8 cellular contexts compared by ENCODE assay signal in genomic region chr15:58410353-58410752, GRCh38. TPM values are rescaled to one million over a fixed set of nuclear protein-coding genes. Genes with fewer than 3 reads are reported as not detected.
A peak's percentile ranks its signal among the peaks of the same experiment; 100 is the strongest.
DNase-seq lines count a peak whose midpoint lies in the region; ATAC-seq and TF ChIP-seq lines count a peak whose summit lies in the region.

No MANE protein-coding gene starts in this region.

- no peaks in the 10 kb centered on the region for H3K27me3 Mint-ChIP-seq in T-helper 2 cell treated with Interferon-gamma antibody and Interleukin-4, amounts not matched to agents 5 μg/mL and 100 μg/mL, for 36 hours (ENCODE audit: low read depth)

- H3K9me3 ChIP-seq in DND-41 (ENCODE audit: insufficient read depth, low read length, severe bottlenecking): no peaks in the 10 kb centered on the region
- no peaks in the 10 kb centered on the region for H3K9me3 ChIP-seq in effector memory CD4-positive, alpha-beta T cell (ENCODE audit: control insufficient read depth, low read length)
- H3K9me3 ChIP-seq in spleen: no peaks in the 10 kb centered on the region

- no peaks in the 10 kb centered on the region for H3K9me3 Mint-ChIP-seq in T-helper 2 cell treated with Interferon-gamma antibody and Interleukin-4, amounts not matched to agents 5 μg/mL and 100 μg/mL, for 36 hours

- intact Hi-C loops in spleen (cut with DNase I; ENCODE audit: low total_unique reads): no loop called here

- no peak for TF ChIP-seq POLR2A in spleen (IDR thresholded peaks at IDR 0.05)

- H3K27ac Mint-ChIP-seq in T-helper 2 cell treated with Interferon-gamma antibody and Interleukin-4, amounts not matched to agents 5 μg/mL and 100 μg/mL, for 36 hours: peak overlapping the region; percentile 90

- WGBS in spleen, 5 donors: 39 to 61% (median 54%) methylated on average over 4 of the region's 4 CpGs

- H3K4me2 ChIP-seq in DND-41 (ENCODE audit: insufficient read depth, low read length): peak overlapping the region; percentile 63

- H3K27me3 ChIP-seq in DND-41 (ENCODE audit: insufficient read depth, low read length, poor library complexity) (no peaks in the 10 kb centered on the region), spleen (replicated peaks in 1 of 7) (no peaks in the 10 kb centered on the region)
- no peaks in the 10 kb centered on the region for H3K27me3 ChIP-seq in effector memory CD4-positive, alpha-beta T cell (replicated peaks; ENCODE audit: control insufficient read depth, insufficient read depth, low read length, poor library complexity, severe bottlenecking)

- H3K4me1 ChIP-seq in DND-41 (ENCODE audit: insufficient read depth, low read length) (peaks cover 33% of the 10 kb centered on the region), spleen (peaks cover 0 to 10% (median 0%) of the 10 kb centered on the region in 6 donors)
- no peaks in the 10 kb centered on the region for H3K4me1 ChIP-seq in effector memory CD4-positive, alpha-beta T cell (ENCODE audit: control insufficient read depth, insufficient read depth, low read length, poor library complexity, severe bottlenecking)

- H3K36me3 ChIP-seq in DND-41 (ENCODE audit: insufficient read depth, low read length) (no peaks in the 10 kb centered on the region; the same call in 1 of the 2 replicates), spleen (no peaks in the 10 kb centered on the region)
- no peaks in the 10 kb centered on the region for H3K36me3 ChIP-seq in effector memory CD4-positive, alpha-beta T cell (ENCODE audit: control insufficient read depth, insufficient read depth, low read length)

- H3K4me3 ChIP-seq in DND-41 (ENCODE audit: low read depth in 1 of 2, low read length in 2 of 2) (peak overlapping the region; percentile 41 to 62; a peak in 3 of 4 replicates), spleen (peak overlapping the region in 4 of 8 donors; percentile 22 to 57 (median 30))
- H3K4me3 ChIP-seq in effector memory CD4-positive, alpha-beta T cell (ENCODE audit: insufficient read depth, low read depth, low read length, poor library complexity, severe bottlenecking): peak overlapping the region; percentile 51

- in situ Hi-C loops in GM13977 (cut with MboI; ENCODE audit: low pct_unique_long_range_greater_than_20kb, low sequenced_read_pairs, unreplicated experiment): no loop called here

- H3K27ac ChIP-seq in DND-41 (ENCODE audit: low read length) (peak overlapping the region; percentile 88), spleen (peak overlapping the region in 5 of 8 donors; percentile 20 to 56 (median 40))
- H3K27ac ChIP-seq in effector memory CD4-positive, alpha-beta T cell (ENCODE audit: insufficient read depth, low read length, poor library complexity, severe bottlenecking): no peak overlapping the region

- peak overlapping the region; percentile 90 for H3K4me3 Mint-ChIP-seq in T-helper 2 cell treated with Interferon-gamma antibody and Interleukin-4, amounts not matched to agents 5 μg/mL and 100 μg/mL, for 36 hours

- H3K36me3 Mint-ChIP-seq in T-helper 2 cell treated with Interferon-gamma antibody and Interleukin-4, amounts not matched to agents 5 μg/mL and 100 μg/mL, for 36 hours (ENCODE audit: low read depth): no peaks in the 10 kb centered on the region

- peak overlapping the region; percentile 76 for H2AFZ ChIP-seq in DND-41 (ENCODE audit: low read depth, low read length)

- peak; percentile 99 for ATAC-seq in DND-41 (ENCODE audit: insufficient read depth, low read depth)

- peak; percentile 85 for DNase-seq in DND-41
- DNase-seq in T-helper 2 cell treated with Interferon-gamma antibody and Interleukin-4, amounts not matched to agents 5 μg/mL and 100 μg/mL, for 36 hours (ENCODE audit: low spot score): peak; percentile 11
- no peak for DNase-seq in effector memory CD4-positive, alpha-beta T cell
- no peak for DNase-seq in spleen
- no peak for DNase-seq in GM13977 (ENCODE audit: low spot score)
- no peak for DNase-seq in epidermal melanocyte (ENCODE audit: insufficient read length, low spot score)
- no peak for DNase-seq in HuH-7.5 (ENCODE audit: low spot score)
- no peak for DNase-seq in hepatic stellate cell (ENCODE audit: low spot score)

- peak overlapping the region; percentile 63 for H3K9ac ChIP-seq in DND-41 (ENCODE audit: low read depth, low read length)

- TF ChIP-seq CTCF in DND-41 (IDR thresholded peaks at IDR 0.05; ENCODE audit: borderline replicate concordance, extremely low read depth, low read length, poor library complexity, severe bottlenecking): no peak
- no peak for TF ChIP-seq CTCF in spleen (IDR thresholded peaks at IDR 0.05 in 8 of 11, conservative IDR thresholded peaks at IDR 0.05 in 3 of 11)
- no peak for TF ChIP-seq CTCF in GM13977 (IDR thresholded peaks at IDR 0.05; ENCODE audit: extremely low read depth, insufficient read depth, missing control alignments)

- no peaks in the 10 kb centered on the region for H4K20me1 ChIP-seq in DND-41 (ENCODE audit: insufficient read depth, low read length)

- peaks cover 4% of the 10 kb centered on the region; the same call in 1 of the 2 replicates for H3K79me2 ChIP-seq in DND-41 (ENCODE audit: insufficient read depth, low read length)

- peaks cover 22% of the 10 kb centered on the region for H3K4me1 Mint-ChIP-seq in T-helper 2 cell treated with Interferon-gamma antibody and Interleukin-4, amounts not matched to agents 5 μg/mL and 100 μg/mL, for 36 hours (ENCODE audit: low read depth)

RNA-seq across cellular contexts. Expression of gene LIPC, which starts 21.4 kb away (rescaled TPM):
- 1 to 10 TPM in 6 of 7 donors, under 1 TPM in 1; 0.60 to 2.5 (median 1.2) TPM for total RNA-seq in spleen
- under 1 TPM; 0.47 to 0.70 (median 0.48) TPM for polyA plus RNA-seq in spleen

Comparison
In these comparisons a context has a peak if more than half of its experiments do, and no peak if none do; other contexts are left out.
1. DNase-seq: peak in DND-41 (single experiment) and T-helper 2 cell treated with Interferon-gamma antibody and Interleukin-4, amounts not matched to agents 5 μg/mL and 100 μg/mL, for 36 hours (single experiment); none in effector memory CD4-positive, alpha-beta T cell (0 of 3), spleen (single experiment), GM13977 (single experiment), epidermal melanocyte (single experiment), HuH-7.5 (single experiment) and hepatic stellate cell (single experiment).